1 cellular context compared by ENCODE assay signal in the genomic region with DNA sequence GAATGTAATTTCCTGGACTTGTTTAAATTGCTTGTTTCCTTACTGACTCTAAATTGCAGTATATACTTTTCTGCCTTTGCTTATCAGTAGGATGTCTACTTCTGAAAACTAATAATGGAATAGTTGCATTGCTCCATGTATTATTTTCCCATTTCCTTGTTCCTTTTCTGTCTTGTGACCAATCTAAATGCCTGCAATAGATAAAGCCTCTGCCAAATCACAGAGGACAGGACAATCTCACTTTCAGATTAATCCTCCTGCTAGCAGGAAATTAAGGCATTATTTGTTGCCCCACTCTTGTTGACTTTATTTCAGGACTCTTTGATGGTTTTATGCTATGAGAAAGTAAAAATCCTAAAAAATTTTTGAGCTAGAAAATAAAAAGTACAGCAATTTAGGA.
TF ChIP-seq lines count a peak whose summit lies in the region.

No MANE protein-coding gene starts in this region.

TF ChIP-seq in SK-N-SH, 30 proteins besides CTCF, POLR2A, EP300 and RAD21 (continued from another document):
- TF ChIP-seq REST (IDR thresholded peaks at IDR 0.05; ENCODE audit: low read depth, low read length) = no peak
- TF ChIP-seq MXI1 (IDR thresholded peaks at IDR 0.05; ENCODE audit: low read depth, low read length) = no peak
- no peak for TF ChIP-seq FOXJ3 (CRISPR knock-in tag; IDR thresholded peaks at IDR 0.05)
- no peak for TF ChIP-seq RCOR1 (IDR thresholded peaks at IDR 0.05; ENCODE audit: low read length)
- TF ChIP-seq RFX5 (IDR thresholded peaks at IDR 0.05; ENCODE audit: low read length) = no peak
